ENCODE assay signal across 8 cellular contexts in the genomic region with DNA sequence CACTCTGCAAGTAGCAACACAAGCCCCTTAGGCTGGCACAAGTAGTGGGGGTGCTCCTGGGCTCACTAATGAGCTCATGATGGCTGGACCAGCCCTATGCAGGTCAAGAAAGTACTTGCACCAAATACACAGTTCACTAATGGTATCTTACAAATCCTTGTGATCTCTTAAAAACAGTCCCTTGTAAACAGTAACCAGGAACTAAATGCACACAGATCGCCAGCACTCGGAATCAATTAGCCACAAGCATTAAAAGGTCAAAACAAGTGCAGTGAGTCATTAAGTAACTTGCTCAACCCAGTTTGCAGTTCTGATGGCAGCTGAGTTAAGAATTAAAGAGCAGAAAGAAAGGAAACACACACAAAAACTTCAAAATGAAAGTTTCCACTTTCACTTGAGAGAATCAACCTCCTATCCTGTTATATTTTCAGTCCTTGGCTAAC. TPM values are rescaled to one million over a fixed set of nuclear protein-coding genes. Genes with fewer than 3 reads are reported as not detected.
DNase-seq lines count a peak whose midpoint lies in the region; ATAC-seq, FAIRE-seq and TF ChIP-seq lines count a peak whose summit lies in the region.

No MANE protein-coding gene starts in this region.

- no peak overlapping the region for H2BK12ac ChIP-seq in mesenchymal stem cell (ENCODE audit: low read length in 2 of 2)

- H3F3A ChIP-seq in PC-9 (ENCODE audit: insufficient read depth, low read depth), result peaks cover 14% of the 10 kb centered on the region

- BruUV-seq in PC-9 (replicated peaks; lab: Mats Ljungman, UMichigan), result no TSS peak
- no TSS peak for BruUV-seq in K562 (replicated peaks; lab: Mats Ljungman, UMichigan)

- H3K14ac ChIP-seq in mesenchymal stem cell (ENCODE audit: low read length in 2 of 2), result no peak overlapping the region

- intact Hi-C loops in Right ventricle myocardium superior (cut with DNase I), result no loop called here
- intact Hi-C loops in cardiac septum (cut with DNase I), result no loop called here
- intact Hi-C loops in PC-9 (cut with micrococcal nuclease; ENCODE audit: unreplicated experiment), result no loop called here
- intact Hi-C loops in K562 (cut with micrococcal nuclease), result no loop called here

- WGBS in K562 (ENCODE audit: insufficient coverage, low coverage, missing lambda C conversion rate), result 8% methylated on average over 2 of the region's 2 CpGs
- WGBS in mesenchymal stem cell, result 0% methylated on average over 2 of the region's 2 CpGs

- no peak for TF ChIP-seq EP300 in K562 (IDR thresholded peaks at IDR 0.05; ENCODE audit: low read length)

- H3K27ac ChIP-seq in PC-9 (peak overlapping the region; percentile 49), K562 (ENCODE audit: extremely low read depth, low read depth, low read length) (no peak overlapping the region), mesenchymal stem cell (ENCODE audit: low read length, poor library complexity, severe bottlenecking) (peak overlapping the region; percentile 21)

- no peaks in the 10 kb centered on the region for H3K36me3 ChIP-seq in PC-9 (ENCODE audit: low read depth)
- no peaks in the 10 kb centered on the region for H3K36me3 ChIP-seq in K562 (ENCODE audit: control insufficient read depth, insufficient read depth, low read length)
- peaks cover 0 to 17% of the 10 kb centered on the region in 2 experiments for H3K36me3 ChIP-seq in mesenchymal stem cell (ENCODE audit: control insufficient read depth in 1 of 2, insufficient read depth in 2 of 2, low read depth in 1 of 2, low read length in 2 of 2)

- TF ChIP-seq RAD21 in K562 (CRISPR knock-in tag; conservative IDR thresholded peaks at IDR 0.05 in 1 of 2, IDR thresholded peaks at IDR 0.05 in 1 of 2), result no peak

- no peak for TF ChIP-seq CTCF in PC-9 (conservative IDR thresholded peaks at IDR 0.05)
- no peak for TF ChIP-seq CTCF in K562 (IDR thresholded peaks at IDR 0.05 in 2 of 3, conservative IDR thresholded peaks at IDR 0.05 in 1 of 3; ENCODE audit: insufficient read depth in 2 of 3, low read depth in 1 of 3, low read length in 3 of 3)

- H3K9me1 ChIP-seq in K562 (ENCODE audit: control insufficient read depth, insufficient read depth, low read length), result no peaks in the 10 kb centered on the region

- H3K9me3 ChIP-seq in PC-9 (ENCODE audit: insufficient read depth, low read depth) (no peaks in the 10 kb centered on the region), K562 (replicated peaks; ENCODE audit: control insufficient read depth, insufficient read depth, low read depth, low read length) (no peaks in the 10 kb centered on the region), mesenchymal stem cell (ENCODE audit: control insufficient read depth, low read length) (no peaks in the 10 kb centered on the region)

- no peaks in the 10 kb centered on the region for H3K9me2 ChIP-seq in PC-9 (ENCODE audit: insufficient read depth)

- no peak overlapping the region for H2AK5ac ChIP-seq in mesenchymal stem cell (ENCODE audit: low read length, severe bottlenecking)

- POLR2A ChIA-PET in PC-9 (lab: Charles Lee; ENCODE audit: unreplicated experiment), result interaction anchor here (0.6 to 0.7 kb wide), 2 partner anchors 225 to 775 kb away, joined by 4 read pairs; no protein-coding TSS in a partner anchor
- POLR2A ChIA-PET in K562 (lab: Yijun Ruan, JAX), result no interaction called here

- no peak overlapping the region for H4K91ac ChIP-seq in mesenchymal stem cell (ENCODE audit: low read length)

- TF ChIP-seq POLR2A in K562 (conservative IDR thresholded peaks at IDR 0.05), result no peak

- H3K4me1 ChIP-seq in PC-9 (replicated peaks; ENCODE audit: insufficient read depth) (peaks cover 17% of the 10 kb centered on the region), K562 (replicated peaks in 1 of 2; ENCODE audit: control insufficient read depth in 2 of 2, insufficient read depth in 2 of 2, low read length in 2 of 2) (no peaks in the 10 kb centered on the region; a peak in 1 of 5 replicates), mesenchymal stem cell (ENCODE audit: control insufficient read depth, insufficient read depth, low read depth, low read length) (peaks cover 4% of the 10 kb centered on the region)

- H3K23ac ChIP-seq in mesenchymal stem cell (ENCODE audit: low read length in 2 of 2), result no peak overlapping the region

- ATAC-seq in Right ventricle myocardium superior (ENCODE audit: poor library complexity) (peak; percentile 42), HG02885 (IDR thresholded peaks at IDR 0.05; ENCODE audit: poor library complexity, unreplicated experiment) (peak; percentile 77), K562 (no peak)

- H3K4me2 ChIP-seq in PC-9, result peak overlapping the region; percentile 62
- H3K4me2 ChIP-seq in K562 (ENCODE audit: insufficient read depth, low read length), result no peak overlapping the region
- no peak overlapping the region for H3K4me2 ChIP-seq in mesenchymal stem cell (ENCODE audit: low read length, poor library complexity, severe bottlenecking)

- CTCF ChIA-PET in PC-9 (lab: Charles Lee) (interaction anchor here (0.6 kb wide), 2 partner anchors 36 to 238 kb away, joined by 5 read pairs; no protein-coding TSS in a partner anchor), K562 (lab: Yijun Ruan, JAX; ENCODE audit: low intra/inter-chr PET ratio) (no interaction called here)

- H4K8ac ChIP-seq in mesenchymal stem cell (ENCODE audit: low read length), result no peak overlapping the region

- peak overlapping the region; percentile 55 for H2BK15ac ChIP-seq in mesenchymal stem cell (ENCODE audit: low read depth, poor library complexity, severe bottlenecking)

- H2BK120ac ChIP-seq in mesenchymal stem cell (ENCODE audit: low read depth, low read length), result no peak overlapping the region

- H4K20me1 ChIP-seq in PC-9 (ENCODE audit: insufficient read depth), result no peaks in the 10 kb centered on the region
- H4K20me1 ChIP-seq in K562 (replicated peaks; ENCODE audit: control insufficient read depth, insufficient read depth, low read length), result no peaks in the 10 kb centered on the region

- H3K79me2 ChIP-seq in PC-9 (ENCODE audit: low read depth) (no peaks in the 10 kb centered on the region), K562 (ENCODE audit: control insufficient read depth, insufficient read depth, low read length) (no peaks in the 10 kb centered on the region)

- H3K4me3 ChIP-seq in PC-9, result peak overlapping the region; percentile 30; the same call in 1 of the 2 replicates
- H3K4me3 ChIP-seq in K562, result no peak overlapping the region
- H3K4me3 ChIP-seq in mesenchymal stem cell (ENCODE audit: insufficient read depth in 1 of 2, low read depth in 1 of 2, low read length in 2 of 2), result peak overlapping the region in 1 of 2 experiments; percentile 43

- H3K27me3 ChIP-seq in PC-9 (ENCODE audit: insufficient read depth, low read depth) (no peaks in the 10 kb centered on the region), K562 (ENCODE audit: control insufficient read depth in 2 of 2, insufficient read depth in 2 of 2, low read length in 2 of 2) (no peaks in the 10 kb centered on the region), mesenchymal stem cell (ENCODE audit: control insufficient read depth in 1 of 2, insufficient read depth in 1 of 2, low read length in 2 of 2) (no peaks in the 10 kb centered on the region)

- no peak overlapping the region for H3K4ac ChIP-seq in mesenchymal stem cell (ENCODE audit: low read depth in 1 of 2, low read length in 2 of 2)

- H2AFZ ChIP-seq in PC-9, result no peak overlapping the region
- H2AFZ ChIP-seq in K562 (ENCODE audit: low read depth, low read length), result no peak overlapping the region
- H2AFZ ChIP-seq in mesenchymal stem cell (ENCODE audit: low read depth, low read length), result no peak overlapping the region

- FAIRE-seq in K562 (lab: Jason Lieb, UNC) (no peak), frontal cortex (lab: Jason Lieb, UNC) (no peak)

- H3K18ac ChIP-seq in mesenchymal stem cell (ENCODE audit: low read depth in 1 of 2, low read length in 2 of 2), result no peak overlapping the region

- no peaks in the 10 kb centered on the region for H3K79me1 ChIP-seq in mesenchymal stem cell (replicated peaks; ENCODE audit: low read length, poor library complexity, severe bottlenecking)

- no peak overlapping the region for H3K9ac ChIP-seq in K562 (ENCODE audit: insufficient read depth in 1 of 2, low read depth in 2 of 2, low read length in 2 of 2)
- peak overlapping the region; percentile 94 for H3K9ac ChIP-seq in mesenchymal stem cell (ENCODE audit: low read length)

- in situ Hi-C loops in K562 (cut with MboI), result no loop called here

- no peak overlapping the region for H2BK5ac ChIP-seq in mesenchymal stem cell (ENCODE audit: low read depth, low read length, poor library complexity, severe bottlenecking)

- DNase-seq in Right ventricle myocardium superior, result no peak
- DNase-seq in cardiac septum (ENCODE audit: low spot score), result no peak
- peak; percentile 55 to 95 for DNase-seq in PC-9
- no peak for DNase-seq in K562 (ENCODE audit: extremely low read depth in 1 of 4, low spot score in 3 of 4)
- DNase-seq in mesenchymal stem cell, result peak; percentile 96
- no peak for DNase-seq in putamen (ENCODE audit: low spot score)
- no peak for DNase-seq in frontal cortex (ENCODE audit: low spot score in 2 of 2)

RNA-seq across cellular contexts. Expression of gene ARHGEF3, which starts 43.2 kb away (rescaled TPM):
- total RNA-seq in Right ventricle myocardium superior (15.0 TPM), cardiac septum (23.1 TPM), PC-9 (2021) (44.6 and 49.2 TPM in 2 replicates), K562 (2014; rRNA removed) (0.77 and 1.7 TPM in 2 replicates), K562 (2014; rRNA removed; fragmentation: Illumina TruSeq; extraction: Trizol) (2.0 TPM in 2 replicates), K562 (2015; rRNA removed; fragmentation: Illumina TruSeq; extraction: Trizol) (2.2 and 3.3 TPM in 2 replicates), K562 (2021) (2.2 and 2.7 TPM in 2 replicates), frontal cortex (26.1 TPM)
- 1.8 and 2.1 TPM in 2 replicates for total RNA-seq in K562 (2011; cell fraction: chromatin; rRNA removed; ENCODE audit: low replicate concordance)
- 0.67 and 1.3 TPM in 2 replicates for total RNA-seq in K562 (2011; cell fraction: nucleolus; rRNA removed)
- total RNA-seq in K562 (2011; cell fraction: nucleoplasm; rRNA removed), result 2.2 and 3.1 TPM in 2 replicates
- polyA plus RNA-seq in K562 (2011; rRNA removed) (0.05 and 0.93 TPM in 2 replicates), K562 (2014; fragmentation: Illumina TruSeq; extraction: Trizol) (1.7 and 2.2 TPM in 2 replicates), K562 (2014; fragmentation: Nextera tagmentation; extraction: Ambion mirVana) (1 to 10 TPM in 1 of 2 experiments, under 1 TPM in 1; 0.94 to 1.3 TPM), K562 (2014; rRNA removed) (1.4 and 1.7 TPM in 2 replicates)
- polyA plus RNA-seq in K562 (2011; cell fraction: cytosol; rRNA removed), result 0.13 and 0.46 TPM in 2 replicates
- 0.03 and 0.90 TPM in 2 replicates for polyA plus RNA-seq in K562 (2011; cell fraction: nucleus; rRNA removed)
- 2.1 and 2.3 TPM in 2 replicates for polyA plus RNA-seq in K562 (2012)
- polyA minus RNA-seq in K562 (2011; rRNA and poly(A)+ RNA removed), result 0.48 and 1.2 TPM in 2 replicates
- 0.67 TPM in 1 of 2 replicates, not detected in the other for polyA minus RNA-seq in K562 (2011; cell fraction: cytosol; rRNA and poly(A)+ RNA removed)
- 0.89 and 1.1 TPM in 2 replicates for polyA minus RNA-seq in K562 (2011; cell fraction: nucleus; rRNA and poly(A)+ RNA removed)
- polyA plus RNA-seq in mesenchymal stem cell (2013, experiment 1 of 2), result 15.6 TPM
- polyA plus RNA-seq in mesenchymal stem cell (2013, experiment 2 of 2), result 14.8 TPM

Comparison
In these comparisons a context has a peak if more than half of its experiments do, and no peak if none do; other contexts are left out.
1. DNase-seq: peak in PC-9 (2 of 2) and mesenchymal stem cell (single experiment); none in Right ventricle myocardium superior (single experiment), cardiac septum (single experiment), K562 (0 of 4), putamen (single experiment) and frontal cortex (0 of 2).